8 cellular contexts compared by ENCODE assay signal in the genomic region with DNA sequence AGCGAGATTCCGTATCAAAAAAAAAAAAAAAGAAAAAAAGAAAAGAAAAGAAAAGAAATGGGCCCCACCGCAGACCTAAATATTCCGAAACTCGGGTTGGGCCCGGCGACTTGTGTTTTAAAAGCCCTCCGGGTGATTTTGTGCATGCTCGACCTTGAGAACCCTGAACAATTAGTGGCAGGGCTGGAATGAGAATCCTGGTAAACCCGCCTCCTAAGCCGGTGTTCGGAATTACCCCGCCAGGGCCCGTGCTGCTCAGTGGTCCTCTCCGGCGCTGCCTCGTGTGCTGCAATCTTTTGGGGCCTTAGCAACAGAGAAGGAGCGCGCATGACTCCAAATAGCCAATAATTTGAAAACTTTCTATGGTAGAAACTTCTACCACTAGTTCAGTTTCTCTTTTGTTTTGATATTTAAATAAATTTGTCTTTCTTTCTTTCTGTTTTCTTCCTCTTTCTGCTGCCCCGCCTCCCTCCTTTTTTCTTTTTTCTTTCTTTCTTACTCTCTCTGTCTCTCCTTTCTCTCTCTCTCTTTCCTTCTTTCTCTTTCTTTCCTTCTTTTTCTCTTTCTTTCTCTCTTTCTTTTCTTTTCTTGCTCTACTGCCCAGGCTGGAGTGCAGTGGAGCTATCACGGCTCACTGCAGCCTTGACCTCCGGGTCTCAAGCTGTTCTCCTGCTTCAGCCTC. TPM values are rescaled to one million over a fixed set of nuclear protein-coding genes. Genes with fewer than 3 reads are reported as not detected.
DNase-seq lines count a peak whose midpoint lies in the region; ATAC-seq and TF ChIP-seq lines count a peak whose summit lies in the region.

No MANE protein-coding gene starts in this region.

- DNase-seq in NCI-H82 (lab: John Stamatoyannopoulos, UW) (peak; percentile 49), NCI-H82 treated with DMSO at 0.1 percent for 48 hours (lab: John Stamatoyannopoulos, UW; ENCODE audit: unreplicated experiment) (no peak), iPS-NIHi7 (ENCODE audit: extremely low spot score) (peak; percentile 71), tibial nerve (ENCODE audit: low spot score in 2 of 2) (no peak), COLO829 (ENCODE audit: low spot score) (no peak)
- DNase-seq in activated naive CD4-positive, alpha-beta T cell treated with anti-CD3 and anti-CD28 coated beads, Interleukin-2, amount 10 ng/mL, durations not matched to agents 7 days and 5 days, result peak; percentile 62

- H3K27ac ChIP-seq in tibial nerve, result no peak overlapping the region
- H3K27ac ChIP-seq in gastroesophageal sphincter, result no peak overlapping the region

- H3K27me3 ChIP-seq in tibial nerve, result peaks cover 0 to 40% of the 10 kb centered on the region in 2 donors
- peaks cover 44% of the 10 kb centered on the region for H3K27me3 ChIP-seq in gastroesophageal sphincter

- H3K36me3 ChIP-seq in tibial nerve (no peaks in the 10 kb centered on the region), gastroesophageal sphincter (no peaks in the 10 kb centered on the region)

- peaks cover 15% of the 10 kb centered on the region for H3K27me3 Mint-ChIP-seq in activated naive CD4-positive, alpha-beta T cell treated with anti-CD3 and anti-CD28 coated beads, Interleukin-2, amount 10 ng/mL, durations not matched to agents 7 days and 5 days

- H3K4me3 ChIP-seq in tibial nerve (peak overlapping the region in 3 of 4 donors; percentile 4 to 54 (median 50)), gastroesophageal sphincter (peak overlapping the region in 1 of 2 donors; percentile 56)

- WGBS in tibial nerve, 2 donors, result 31 to 42% methylated on average over 21 to 22 of the region's 22 CpGs
- WGBS in gastroesophageal sphincter (ENCODE audit: low coverage in 1 of 2), 2 donors, result 60 to 63% methylated on average over 11 to 19 of the region's 22 CpGs

- ATAC-seq in HG03045 (IDR thresholded peaks at IDR 0.05; ENCODE audit: unreplicated experiment) (peak; percentile 39), gastroesophageal sphincter (no peak)

- TF ChIP-seq POLR2A in tibial nerve (IDR thresholded peaks at IDR 0.05) (no peak), gastroesophageal sphincter (IDR thresholded peaks at IDR 0.05) (no peak)

- TF ChIP-seq CTCF in tibial nerve (IDR thresholded peaks at IDR 0.05) (no peak), gastroesophageal sphincter (IDR thresholded peaks at IDR 0.05) (no peak)

- H3K9me3 Mint-ChIP-seq in activated naive CD4-positive, alpha-beta T cell treated with anti-CD3 and anti-CD28 coated beads, Interleukin-2, amount 10 ng/mL, durations not matched to agents 7 days and 5 days, result no peaks in the 10 kb centered on the region

- H3K9me3 ChIP-seq in tibial nerve (no peaks in the 10 kb centered on the region), gastroesophageal sphincter (no peaks in the 10 kb centered on the region)

- H3K4me1 Mint-ChIP-seq in activated naive CD4-positive, alpha-beta T cell treated with anti-CD3 and anti-CD28 coated beads, Interleukin-2, amount 10 ng/mL, durations not matched to agents 7 days and 5 days, result peaks cover 76% of the 10 kb centered on the region

- peak overlapping the region; percentile 79 for H3K4me3 Mint-ChIP-seq in activated naive CD4-positive, alpha-beta T cell treated with anti-CD3 and anti-CD28 coated beads, Interleukin-2, amount 10 ng/mL, durations not matched to agents 7 days and 5 days

- CTCF ChIA-PET in activated naive CD4-positive, alpha-beta T cell treated with anti-CD3 and anti-CD28 coated beads, Interleukin-2, amount 10 ng/mL, durations not matched to agents 7 days and 5 days (lab: Charles Lee), result no interaction called here

- TF ChIP-seq EP300 in tibial nerve (IDR thresholded peaks at IDR 0.05), result no peak
- TF ChIP-seq EP300 in gastroesophageal sphincter (IDR thresholded peaks at IDR 0.05), result no peak

- H3K4me1 ChIP-seq in tibial nerve (peaks cover 0 to 11% (median 10%) of the 10 kb centered on the region in 4 donors), gastroesophageal sphincter (peaks cover 0 to 15% (median 11%) of the 10 kb centered on the region in 3 donors)

- H3K27ac Mint-ChIP-seq in activated naive CD4-positive, alpha-beta T cell treated with anti-CD3 and anti-CD28 coated beads, Interleukin-2, amount 10 ng/mL, durations not matched to agents 7 days and 5 days, result peak overlapping the region; percentile 81

- H3K36me3 Mint-ChIP-seq in activated naive CD4-positive, alpha-beta T cell treated with anti-CD3 and anti-CD28 coated beads, Interleukin-2, amount 10 ng/mL, durations not matched to agents 7 days and 5 days, result no peaks in the 10 kb centered on the region

RNA-seq across cellular contexts. Expression of a gene that starts 1.5 kb away (rescaled TPM):
- 1 to 10 TPM; 1.0 to 6.3 (median 4.3) TPM for total RNA-seq in tibial nerve
- total RNA-seq in gastroesophageal sphincter, result 1 to 10 TPM; 2.1 to 3.5 (median 2.4) TPM

RNA-seq across cellular contexts. Expression of a gene that starts 31.9 kb away (rescaled TPM):
- total RNA-seq in tibial nerve (1 to 10 TPM in 3 of 4 donors, under 1 TPM in 1; 0.59 to 5.7 (median 1.5) TPM), gastroesophageal sphincter (1 to 10 TPM in 1 of 4 donors, under 1 TPM in 3; 0.27 to 5.3 (median 0.76) TPM)

RNA-seq across cellular contexts. Expression of a gene that starts 46.2 kb away (rescaled TPM):
- not detected for total RNA-seq in tibial nerve
- total RNA-seq in gastroesophageal sphincter, result not detected

Comparison
In these comparisons a context has a peak if more than half of its experiments do, and no peak if none do; other contexts are left out.
1. DNase-seq: peak in NCI-H82 (single experiment), activated naive CD4-positive, alpha-beta T cell treated with anti-CD3 and anti-CD28 coated beads, Interleukin-2, amount 10 ng/mL, durations not matched to agents 7 days and 5 days (single experiment) and iPS-NIHi7 (single experiment); none in NCI-H82 treated with DMSO at 0.1 percent for 48 hours (single experiment), tibial nerve (0 of 2) and COLO829 (single experiment).